In the genomic region with DNA sequence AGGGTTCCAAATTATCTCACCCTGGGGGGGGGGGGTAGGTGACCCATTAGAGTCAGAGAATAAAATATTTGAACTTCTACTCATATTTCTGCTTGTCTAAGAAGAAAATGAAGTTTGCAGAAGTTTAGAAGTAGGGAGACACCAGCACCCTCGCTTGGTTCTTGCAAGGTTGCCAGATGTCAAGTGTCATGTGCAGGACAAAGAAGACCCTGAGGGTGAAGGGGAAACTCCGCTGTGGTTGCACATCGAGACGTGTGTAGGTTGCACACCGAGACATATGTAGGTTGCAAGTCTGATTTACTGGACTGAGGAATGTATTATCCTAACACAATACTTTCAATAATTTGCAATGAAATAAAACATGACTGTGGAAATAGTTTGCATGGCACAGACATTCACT, we compare ENCODE assay signal across 19 cellular contexts. TPM values are rescaled to one million over a fixed set of nuclear protein-coding genes. Genes with fewer than 3 reads are reported as not detected.
DNase-seq lines count a peak whose midpoint lies in the region; ATAC-seq and TF ChIP-seq lines count a peak whose summit lies in the region.
"Had no signal": no experiment of that assay in that cellular context is flagged by ENCODE, and none has a peak within 500 bp of the region (broad histone marks: within the 10 kb centered on the region; RNA-seq: fewer than 3 reads in every experiment).

No MANE protein-coding gene starts in this region.

- no peaks in the 10 kb centered on the region for H3K27me3 ChIP-seq in endodermal cell (ENCODE audit: control insufficient read depth, insufficient read depth, low read length, poor library complexity, severe bottlenecking)

- no peak overlapping the region for H3K27ac ChIP-seq in endodermal cell (ENCODE audit: low read depth, low read length)
- H3K27ac ChIP-seq: KMS-11 had no signal

- no peaks in the 10 kb centered on the region for H3K9me3 Mint-ChIP-seq in endodermal cell
- H3K9me3 Mint-ChIP-seq in stimulated activated naive B cell treated with anti-CD40 and anti-IgM and Interleukin-4, amounts not matched to agents 10 μg/mL and 1 μg/mL and 100 μg/mL, for 72 hours = no peaks in the 10 kb centered on the region

- H3K4me1 Mint-ChIP-seq in endodermal cell = no peaks in the 10 kb centered on the region
- H3K4me1 Mint-ChIP-seq in stimulated activated naive B cell treated with anti-CD40 and anti-IgM and Interleukin-4, amounts not matched to agents 10 μg/mL and 1 μg/mL and 100 μg/mL, for 72 hours = peaks cover 54 to 78% of the 10 kb centered on the region in 2 donors

- DNase-seq in activated CD8-positive, alpha-beta memory T cell treated with anti-CD3 and anti-CD28 coated beads for 24 hours = peak; percentile 56
- no peak for DNase-seq in activated CD8-positive, alpha-beta memory T cell treated with anti-CD3 and anti-CD28 coated beads, Interleukin-2, amount 50 U/mL, for 48 hours
- peak; percentile 38 for DNase-seq in GM13977 (ENCODE audit: low spot score)
- peak; percentile 17 for DNase-seq in endodermal cell
- DNase-seq in stimulated activated naive B cell treated with anti-CD40 and anti-IgM and Interleukin-4, amounts not matched to agents 10 μg/mL and 1 μg/mL and 100 μg/mL, for 72 hours = no peak
- DNase-seq in midbrain (lab: John Stamatoyannopoulos, UW) = no peak
- no peak for DNase-seq in activated CD4-positive, CD25-positive, alpha-beta regulatory T cell treated with anti-CD3 and anti-CD28 coated beads, Interleukin-2, amount 50 U/mL, for 72 hours
- no peak for DNase-seq in NCI-H524 treated with DMSO at 0.1 percent for 48 hours (lab: John Stamatoyannopoulos, UW)
- DNase-seq: 8988T, C1 segment of cervical spinal cord, NCI-H1105, NCI-H146, NCI-H2029, NCI-H2227 treated with DMSO at 0.1 percent for 48 hours, NCI-H510A, NCI-H774 had no signal

- H3K27me3 Mint-ChIP-seq in endodermal cell (ENCODE audit: insufficient read depth) = peaks cover 6% of the 10 kb centered on the region
- H3K27me3 Mint-ChIP-seq in stimulated activated naive B cell treated with anti-CD40 and anti-IgM and Interleukin-4, amounts not matched to agents 10 μg/mL and 1 μg/mL and 100 μg/mL, for 72 hours = no peaks in the 10 kb centered on the region

- no peak for TF ChIP-seq CTCF in GM13977 (IDR thresholded peaks at IDR 0.05; ENCODE audit: extremely low read depth, insufficient read depth, missing control alignments)
- no peak for TF ChIP-seq CTCF in endodermal cell (conservative IDR thresholded peaks at IDR 0.05)

- 88 to 93% methylated on average over 2 to 4 of the region's 5 CpGs for WGBS in endodermal cell (ENCODE audit: insufficient coverage in 1 of 2, insufficient read length in 1 of 2), 2 experiments

- no peak overlapping the region for H3K4me3 ChIP-seq in endodermal cell (ENCODE audit: low read length)

- no peak overlapping the region for H3K27ac Mint-ChIP-seq in endodermal cell
- no peak overlapping the region for H3K27ac Mint-ChIP-seq in stimulated activated naive B cell treated with anti-CD40 and anti-IgM and Interleukin-4, amounts not matched to agents 10 μg/mL and 1 μg/mL and 100 μg/mL, for 72 hours

- H3K36me3 ChIP-seq in endodermal cell (ENCODE audit: control insufficient read depth, insufficient read depth, low read length) = no peaks in the 10 kb centered on the region

- in situ Hi-C loops in GM13977 (cut with MboI; ENCODE audit: low pct_unique_long_range_greater_than_20kb, low sequenced_read_pairs, unreplicated experiment) = no loop called here

- peaks cover 5% of the 10 kb centered on the region for H3K9me3 ChIP-seq in endodermal cell (ENCODE audit: control insufficient read depth, low read length)

- H3K9ac ChIP-seq in endodermal cell (ENCODE audit: extremely low read depth, low read length, poor library complexity, severe bottlenecking) = no peak overlapping the region
- H3K9ac ChIP-seq: KMS-11 had no signal

- ATAC-seq in stimulated activated naive B cell treated with anti-CD40 and anti-IgM and Interleukin-4, amounts not matched to agents 10 μg/mL and 1 μg/mL and 100 μg/mL, for 72 hours (replicated peaks) = peak; percentile 49 to 74
- ATAC-seq: Panc1, SK-N-SH treated with all-trans-retinoic acid at 6 μM for 48 hours had no signal

- no peaks in the 10 kb centered on the region for H3K36me3 Mint-ChIP-seq in endodermal cell (ENCODE audit: low read depth)
- H3K36me3 Mint-ChIP-seq in stimulated activated naive B cell treated with anti-CD40 and anti-IgM and Interleukin-4, amounts not matched to agents 10 μg/mL and 1 μg/mL and 100 μg/mL, for 72 hours = no peaks in the 10 kb centered on the region

- no peak overlapping the region for H3K4me3 Mint-ChIP-seq in endodermal cell
- peak overlapping the region in 1 of 2 donors; percentile 52 for H3K4me3 Mint-ChIP-seq in stimulated activated naive B cell treated with anti-CD40 and anti-IgM and Interleukin-4, amounts not matched to agents 10 μg/mL and 1 μg/mL and 100 μg/mL, for 72 hours

- no peaks in the 10 kb centered on the region for H3K4me1 ChIP-seq in endodermal cell (ENCODE audit: control insufficient read depth, insufficient read depth, low read length)

RNA-seq across cellular contexts. Expression of gene IRF8, which starts 42.4 kb away (rescaled TPM):
- total RNA-seq in endodermal cell = under 1 TPM; 0.24 to 0.75 TPM
- polyA plus RNA-seq in endodermal cell (2013, experiment 1 of 2) = 0.64 TPM
- 0.21 TPM for polyA plus RNA-seq in endodermal cell (2013, experiment 2 of 2)

RNA-seq across cellular contexts. Expression of gene COX4I1, which starts 57.1 kb away (rescaled TPM):
- total RNA-seq in endodermal cell = 100 to 1,000 TPM; 436 to 471 TPM
- 553 TPM for polyA plus RNA-seq in endodermal cell (2013, experiment 1 of 2)
- polyA plus RNA-seq in endodermal cell (2013, experiment 2 of 2) = 508 TPM

RNA-seq across cellular contexts. Expression of gene EMC8, which starts 57.2 kb away (rescaled TPM):
- 10 to 100 TPM; 60.1 to 67.6 TPM for total RNA-seq in endodermal cell
- polyA plus RNA-seq in endodermal cell (2013, experiment 1 of 2) = 39.9 TPM
- 37.1 TPM for polyA plus RNA-seq in endodermal cell (2013, experiment 2 of 2)

Comparison
In these comparisons a context has a peak if more than half of its experiments do, and no peak if none do; other contexts are left out.
1. DNase-seq: peak in activated CD8-positive, alpha-beta memory T cell treated with anti-CD3 and anti-CD28 coated beads for 24 hours (single experiment), GM13977 (single experiment) and endodermal cell (single experiment); none in activated CD8-positive, alpha-beta memory T cell treated with anti-CD3 and anti-CD28 coated beads, Interleukin-2, amount 50 U/mL, for 48 hours (single experiment), stimulated activated naive B cell treated with anti-CD40 and anti-IgM and Interleukin-4, amounts not matched to agents 10 μg/mL and 1 μg/mL and 100 μg/mL, for 72 hours (single experiment), midbrain (single experiment), activated CD4-positive, CD25-positive, alpha-beta regulatory T cell treated with anti-CD3 and anti-CD28 coated beads, Interleukin-2, amount 50 U/mL, for 72 hours (single experiment) and NCI-H524 treated with DMSO at 0.1 percent for 48 hours (single experiment).